35 cellular contexts compared by ENCODE assay signal in genomic region chr6:114783083-114783482, GRCh38.
A peak's percentile ranks its signal among the peaks of the same experiment; 100 is the strongest.
DNase-seq lines count a peak whose midpoint lies in the region; ATAC-seq, FAIRE-seq and TF ChIP-seq lines count a peak whose summit lies in the region.
"Had no signal": no experiment of that assay in that cellular context is flagged by ENCODE, and none has a peak within 500 bp of the region (broad histone marks: within the 10 kb centered on the region; RNA-seq: fewer than 3 reads in every experiment).

No MANE protein-coding gene starts in this region.

- POLR2A ChIA-PET in A549 (lab: Yijun Ruan, JAX): no interaction called here

- H3K4me1 Mint-ChIP-seq in astrocyte (ENCODE audit: low read depth, unreplicated experiment): peaks cover 6% of the 10 kb centered on the region
- H3K4me1 Mint-ChIP-seq: CD8-positive, alpha-beta memory T cell; naive thymus-derived CD8-positive, alpha-beta T cell; T-helper 17 cell had no signal

- CTCF ChIA-PET in A549 (lab: Yijun Ruan, JAX): no interaction called here

- H3K9me3 ChIP-seq in A549 (no peaks in the 10 kb centered on the region), astrocyte (ENCODE audit: insufficient read depth, low read depth, low read length) (no peaks in the 10 kb centered on the region)
- H3K9me3 ChIP-seq: BE2C, prostate gland, SJCRH30, testis, vagina had no signal

- ATAC-seq in A549: no peak
- ATAC-seq in GM21367 (IDR thresholded peaks at IDR 0.05; ENCODE audit: unreplicated experiment): no peak
- ATAC-seq: activated CD8-positive, alpha-beta T cell treated with anti-CD3 and anti-CD28 coated beads for 36 hours; activated naive CD4-positive, alpha-beta T cell treated with anti-CD3 and anti-CD28 coated beads, Interleukin-2, amount 50 U/mL, for 72 hours; naive thymus-derived CD8-positive, alpha-beta T cell; Panc1; T-helper 17 cell had no signal

- FAIRE-seq in A549 (lab: Jason Lieb, UNC): no peak
- no peak for FAIRE-seq in astrocyte (lab: Jason Lieb, UNC)
- FAIRE-seq: endothelial cell of umbilical vein had no signal

- no peak overlapping the region for H2AFZ ChIP-seq in astrocyte (ENCODE audit: low read depth, low read length)

- H3K27me3 ChIP-seq in astrocyte (ENCODE audit: insufficient read depth, low read length) (no peaks in the 10 kb centered on the region), kidney epithelial cell (ENCODE audit: control insufficient read depth, insufficient read depth, low read length) (no peaks in the 10 kb centered on the region)
- H3K27me3 ChIP-seq: BE2C, SJCRH30, testis, vagina had no signal

- no peak overlapping the region for H3K4me2 ChIP-seq in A549
- H3K4me2 ChIP-seq in astrocyte (ENCODE audit: low read length): no peak overlapping the region

- no peak for TF ChIP-seq EP300 in A549 (IDR thresholded peaks at IDR 0.05)

- H3K36me3 Mint-ChIP-seq in astrocyte (ENCODE audit: low read depth, unreplicated experiment): no peaks in the 10 kb centered on the region
- H3K36me3 Mint-ChIP-seq: activated naive CD4-positive, alpha-beta T cell treated with anti-CD3 and anti-CD28 coated beads, Interleukin-2, amount 50 U/mL, for 72 hours; CD8-positive, alpha-beta memory T cell; naive thymus-derived CD8-positive, alpha-beta T cell had no signal

- H3K4me3 ChIP-seq in A549: no peak overlapping the region
- no peak overlapping the region for H3K4me3 ChIP-seq in astrocyte (ENCODE audit: insufficient read depth, low read depth, low read length)
- H3K4me3 ChIP-seq in kidney epithelial cell (ENCODE audit: low read depth, low read length): no peak overlapping the region
- H3K4me3 ChIP-seq: prostate gland, SJCRH30, testis, vagina had no signal

- no peak overlapping the region for H3K4me3 Mint-ChIP-seq in astrocyte (ENCODE audit: unreplicated experiment)
- H3K4me3 Mint-ChIP-seq: activated CD8-positive, alpha-beta T cell treated with anti-CD3 and anti-CD28 coated beads for 36 hours; CD8-positive, alpha-beta memory T cell; dendritic cell treated with granulocyte-macrophage colony-stimulating factor and Interleukin-4, amounts not matched to agents 40 ng/mL and 50 ng/mL, for 4 days; naive thymus-derived CD8-positive, alpha-beta T cell; T-helper 17 cell had no signal

- no peaks in the 10 kb centered on the region for H3K79me2 ChIP-seq in astrocyte (ENCODE audit: insufficient read depth, low read length)

- H3K27me3 Mint-ChIP-seq in astrocyte (ENCODE audit: low read depth, unreplicated experiment): no peaks in the 10 kb centered on the region
- H3K27me3 Mint-ChIP-seq: activated CD8-positive, alpha-beta T cell treated with anti-CD3 and anti-CD28 coated beads for 36 hours; CD8-positive, alpha-beta memory T cell; dendritic cell treated with granulocyte-macrophage colony-stimulating factor and Interleukin-4, amounts not matched to agents 40 ng/mL and 50 ng/mL, for 4 days; naive thymus-derived CD8-positive, alpha-beta T cell; T-helper 17 cell had no signal

- no peak overlapping the region for H3K9ac ChIP-seq in astrocyte (ENCODE audit: low read length)

- peaks cover 4% of the 10 kb centered on the region for H3K9me3 Mint-ChIP-seq in astrocyte (ENCODE audit: unreplicated experiment)
- H3K9me3 Mint-ChIP-seq: dendritic cell treated with granulocyte-macrophage colony-stimulating factor and Interleukin-4, amounts not matched to agents 40 ng/mL and 50 ng/mL, for 4 days had no signal

- TF ChIP-seq POLR2A in A549 (IDR thresholded peaks at IDR 0.05; ENCODE audit: low read length): no peak

- no peak for TF ChIP-seq CTCF in A549 (IDR thresholded peaks at IDR 0.05)
- TF ChIP-seq CTCF in astrocyte (IDR thresholded peaks at IDR 0.05; ENCODE audit: insufficient read depth, low read depth, low read length): no peak
- TF ChIP-seq CTCF in kidney epithelial cell (IDR thresholded peaks at IDR 0.05; ENCODE audit: insufficient read depth, low read length, poor library complexity, severe bottlenecking): no peak

- H4K20me1 ChIP-seq in astrocyte (ENCODE audit: insufficient read depth, low read length): no peaks in the 10 kb centered on the region

- H3K27ac ChIP-seq in A549 (no peak overlapping the region), astrocyte (ENCODE audit: low read depth, low read length) (no peak overlapping the region)
- H3K27ac ChIP-seq: prostate gland, SJCRH30, testis, vagina had no signal

- no peak overlapping the region for H3K27ac Mint-ChIP-seq in astrocyte (ENCODE audit: unreplicated experiment)
- H3K27ac Mint-ChIP-seq: activated CD8-positive, alpha-beta T cell treated with anti-CD3 and anti-CD28 coated beads for 36 hours; activated naive CD4-positive, alpha-beta T cell treated with anti-CD3 and anti-CD28 coated beads, Interleukin-2, amount 50 U/mL, for 72 hours; CD8-positive, alpha-beta memory T cell; dendritic cell treated with granulocyte-macrophage colony-stimulating factor and Interleukin-4, amounts not matched to agents 40 ng/mL and 50 ng/mL, for 4 days; naive thymus-derived CD8-positive, alpha-beta T cell; T-helper 17 cell had no signal

- DNase-seq in A549 (ENCODE audit: low read depth in 1 of 2, low spot score in 1 of 2) (no peak), HT1080 (ENCODE audit: low read depth) (peak; percentile 30), astrocyte (ENCODE audit: low read depth) (peak; percentile 6), kidney epithelial cell (ENCODE audit: low read depth) (peak; percentile 16), ecto neural progenitor cell (ENCODE audit: low spot score) (no peak), NCI-H2171 treated with DMSO at 0.1 percent for 48 hours (lab: John Stamatoyannopoulos, UW) (no peak)
- DNase-seq in effector CD4-positive, alpha-beta T cell: no peak
- DNase-seq: activated CD4-positive, alpha-beta T cell treated with anti-CD3 and anti-CD28 coated beads for 1 hour; activated CD8-positive, alpha-beta T cell treated with anti-CD3 and anti-CD28 coated beads for 36 hours; activated T-cell treated with anti-CD3 and anti-CD28 coated beads for 4 hours; aorta; BE2C; CD8-positive, alpha-beta memory T cell; central memory CD4-positive, alpha-beta T cell; DMS153; HCEC 1CT; Karpas-422; MV-4-11; naive thymus-derived CD8-positive, alpha-beta T cell; NCI-H1694; NCI-H2171; NCI-H524 treated with DMSO at 0.1 percent for 48 hours; NK-92 treated with Interleukin-12 subunit alpha and Interleukin-12 subunit beta, amount 100 ng/mL, for 24 hours; nucleus accumbens; SJCRH30; stimulated activated naive CD4-positive, alpha-beta T cell; T-helper 17 cell; testis had no signal

- no peak for TF ChIP-seq RAD21 in A549 (conservative IDR thresholded peaks at IDR 0.05 in 1 of 2, IDR thresholded peaks at IDR 0.05 in 1 of 2)

- no peaks in the 10 kb centered on the region for H3K4me1 ChIP-seq in A549
- peaks cover 4% of the 10 kb centered on the region for H3K4me1 ChIP-seq in astrocyte (ENCODE audit: insufficient read depth, low read length)
- H3K4me1 ChIP-seq: prostate gland, SJCRH30, testis, vagina had no signal

- H3K36me3 ChIP-seq in astrocyte (ENCODE audit: insufficient read depth, low read length): no peaks in the 10 kb centered on the region
- no peaks in the 10 kb centered on the region for H3K36me3 ChIP-seq in kidney epithelial cell (ENCODE audit: control insufficient read depth, insufficient read depth, low read length)
- H3K36me3 ChIP-seq: BE2C, prostate gland, SJCRH30, vagina had no signal

TF ChIP-seq in A549, 52 proteins besides CTCF, POLR2A, EP300 and RAD21:
- TF ChIP-seq FOSL2 (IDR thresholded peaks at IDR 0.05) (no peak), FOSL2 (CRISPR knock-in tag; IDR thresholded peaks at IDR 0.05) (0 out of 2 replicates have a peak, but pooled peaks have one; percentile 32), HES2 (IDR thresholded peaks at IDR 0.05) (no peak)
TF ChIP-seq in A549: peak in this region for 1.

Comparison
In these comparisons a context has a peak if more than half of its experiments do, and no peak if none do; other contexts are left out.
1. DNase-seq: peak in HT1080 (single experiment), astrocyte (single experiment) and kidney epithelial cell (single experiment); none in A549 (0 of 2), ecto neural progenitor cell (single experiment), effector CD4-positive, alpha-beta T cell (single experiment) and NCI-H2171 treated with DMSO at 0.1 percent for 48 hours (single experiment).